Comparison of ENCODE assay signal across 20 cellular contexts in the genomic region with DNA sequence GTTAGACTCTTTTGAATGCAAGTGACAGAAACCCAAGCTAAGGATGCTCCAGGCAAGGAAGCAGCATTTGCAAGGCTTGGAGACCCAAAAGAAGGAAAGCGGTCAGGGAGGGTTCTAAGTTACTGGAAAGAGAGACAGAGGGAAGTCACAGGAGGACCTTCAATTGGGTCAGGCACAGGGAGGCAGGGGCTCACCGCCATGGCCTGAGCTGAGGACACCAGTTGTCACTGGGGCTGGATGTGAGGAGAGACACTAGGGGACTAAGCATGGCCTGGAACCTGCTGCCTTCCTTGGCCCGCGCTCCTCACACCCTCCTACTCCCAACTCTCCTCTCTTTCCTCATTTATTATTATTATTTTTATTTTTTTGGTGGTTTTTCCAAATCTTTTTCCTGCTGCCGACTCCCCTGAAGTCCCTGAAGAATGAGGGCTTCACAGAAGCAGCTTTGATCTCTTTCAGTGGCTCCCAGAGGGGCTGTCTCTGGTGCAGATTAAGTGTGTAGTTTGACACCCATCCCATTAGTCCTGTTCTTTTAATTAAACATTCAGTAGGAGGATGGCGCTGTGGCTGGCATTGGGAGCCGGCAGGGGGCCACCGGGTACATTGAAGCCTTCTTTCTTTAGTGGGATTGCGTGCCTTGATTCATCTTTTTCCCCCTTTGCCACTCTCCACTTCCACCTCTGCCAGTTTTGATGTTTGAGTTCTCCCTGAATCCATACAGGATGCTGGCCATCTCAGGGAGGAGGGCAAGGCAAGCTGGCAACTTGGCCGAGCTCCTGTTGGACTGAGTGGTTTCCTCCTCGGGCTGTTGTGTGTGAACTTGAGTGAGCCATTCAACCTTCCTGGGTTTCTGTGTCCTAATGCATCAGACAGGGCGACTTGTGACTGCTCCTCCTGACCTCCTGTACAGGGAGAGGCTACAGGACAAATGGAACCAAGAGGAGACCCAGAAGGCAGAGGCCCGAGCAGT. TPM values are rescaled to one million over a fixed set of nuclear protein-coding genes. Genes with fewer than 3 reads are reported as not detected.
DNase-seq lines count a peak whose midpoint lies in the region; ATAC-seq and TF ChIP-seq lines count a peak whose summit lies in the region.
"Had no signal": no experiment of that assay in that cellular context is flagged by ENCODE, and none has a peak within 500 bp of the region (broad histone marks: within the 10 kb centered on the region; RNA-seq: fewer than 3 reads in every experiment).

No MANE protein-coding gene starts in this region.

- peak overlapping the region in 1 of 4 donors; percentile 22 for H3K4me3 Mint-ChIP-seq in CD4-positive, CD25-positive, alpha-beta regulatory T cell
- H3K4me3 Mint-ChIP-seq in naive B cell: no peak overlapping the region
- H3K4me3 Mint-ChIP-seq: activated CD4-positive, alpha-beta memory T cell treated with anti-CD3 and anti-CD28 coated beads, Interleukin-2, amount 10 ng/mL, durations not matched to agents 7 days and 5 days; activated naive CD8-positive, alpha-beta T cell treated with anti-CD3 and anti-CD28 coated beads, Interleukin-2, amount 10 ng/mL, durations not matched to agents 7 days and 5 days; activated T-cell treated with anti-CD3 and anti-CD28 coated beads, Interleukin-2, amount 50 U/mL, for 4 hours; effector memory CD8-positive, alpha-beta T cell; neural crest cell had no signal

- H3K9me3 Mint-ChIP-seq in CD4-positive, CD25-positive, alpha-beta regulatory T cell: no peaks in the 10 kb centered on the region
- H3K9me3 Mint-ChIP-seq in naive B cell: no peaks in the 10 kb centered on the region
- H3K9me3 Mint-ChIP-seq: activated CD4-positive, alpha-beta memory T cell treated with anti-CD3 and anti-CD28 coated beads, Interleukin-2, amount 10 ng/mL, durations not matched to agents 7 days and 5 days; activated naive CD8-positive, alpha-beta T cell treated with anti-CD3 and anti-CD28 coated beads, Interleukin-2, amount 10 ng/mL, durations not matched to agents 7 days and 5 days; activated T-cell treated with anti-CD3 and anti-CD28 coated beads, Interleukin-2, amount 50 U/mL, for 4 hours; effector memory CD8-positive, alpha-beta T cell; neural crest cell had no signal

- H3K4me3 ChIP-seq in CD4-positive, CD25-positive, alpha-beta regulatory T cell (ENCODE audit: low read depth, low read length): no peak overlapping the region
- H3K4me3 ChIP-seq in astrocyte of the cerebellum (ENCODE audit: low read depth, low read length) (no peak overlapping the region), sigmoid colon (no peak overlapping the region)
- H3K4me3 ChIP-seq: esophagus squamous epithelium, prostate gland, thyroid gland had no signal

- in situ Hi-C loops in G401 (cut with HindIII; ENCODE audit: low sequenced_read_pairs): no loop called here
- in situ Hi-C loops in astrocyte of the cerebellum (cut with HindIII; ENCODE audit: low sequenced_read_pairs): no loop called here

- TF ChIP-seq POLR2A in sigmoid colon (IDR thresholded peaks at IDR 0.05): no peak

- no peak for TF ChIP-seq EP300 in sigmoid colon (IDR thresholded peaks at IDR 0.05)

- H3K9me3 ChIP-seq in CD4-positive, CD25-positive, alpha-beta regulatory T cell (ENCODE audit: control insufficient read depth in 2 of 2, low read length in 2 of 2): no peaks in the 10 kb centered on the region
- no peaks in the 10 kb centered on the region for H3K9me3 ChIP-seq in sigmoid colon
- H3K9me3 ChIP-seq: esophagus squamous epithelium, prostate gland, thyroid gland had no signal

- peaks cover 7 to 37% (median 20%) of the 10 kb centered on the region in 4 donors for H3K4me1 Mint-ChIP-seq in CD4-positive, CD25-positive, alpha-beta regulatory T cell
- peaks cover 22 to 43% (median 38%) of the 10 kb centered on the region in 3 donors for H3K4me1 Mint-ChIP-seq in naive B cell

- H3K27ac Mint-ChIP-seq in CD4-positive, CD25-positive, alpha-beta regulatory T cell: peak overlapping the region in 2 of 3 donors; percentile 65 to 82
- peak overlapping the region; percentile 28 to 97 (median 88) for H3K27ac Mint-ChIP-seq in naive B cell
- H3K27ac Mint-ChIP-seq: activated CD4-positive, alpha-beta memory T cell treated with anti-CD3 and anti-CD28 coated beads, Interleukin-2, amount 10 ng/mL, durations not matched to agents 7 days and 5 days had no signal

- no peak overlapping the region for H3K27ac ChIP-seq in CD4-positive, CD25-positive, alpha-beta regulatory T cell (ENCODE audit: insufficient read depth, low read length, poor library complexity, severe bottlenecking)
- no peak overlapping the region for H3K27ac ChIP-seq in sigmoid colon
- H3K27ac ChIP-seq: prostate gland had no signal

- peaks cover 24% of the 10 kb centered on the region for H3K36me3 ChIP-seq in CD4-positive, CD25-positive, alpha-beta regulatory T cell (ENCODE audit: control insufficient read depth, insufficient read depth, low read length)
- no peaks in the 10 kb centered on the region for H3K36me3 ChIP-seq in sigmoid colon
- H3K36me3 ChIP-seq: prostate gland, thyroid gland had no signal

- no peaks in the 10 kb centered on the region for H3K27me3 ChIP-seq in CD4-positive, CD25-positive, alpha-beta regulatory T cell (ENCODE audit: control insufficient read depth, insufficient read depth, low read length)
- no peaks in the 10 kb centered on the region for H3K27me3 ChIP-seq in sigmoid colon
- H3K27me3 ChIP-seq: esophagus squamous epithelium, thyroid gland had no signal

- H3K27me3 Mint-ChIP-seq in CD4-positive, CD25-positive, alpha-beta regulatory T cell: no peaks in the 10 kb centered on the region
- H3K27me3 Mint-ChIP-seq in naive B cell: no peaks in the 10 kb centered on the region
- H3K27me3 Mint-ChIP-seq: activated CD4-positive, alpha-beta memory T cell treated with anti-CD3 and anti-CD28 coated beads, Interleukin-2, amount 10 ng/mL, durations not matched to agents 7 days and 5 days; activated naive CD8-positive, alpha-beta T cell treated with anti-CD3 and anti-CD28 coated beads, Interleukin-2, amount 10 ng/mL, durations not matched to agents 7 days and 5 days; effector memory CD8-positive, alpha-beta T cell had no signal

- H3K36me3 Mint-ChIP-seq in CD4-positive, CD25-positive, alpha-beta regulatory T cell: peaks cover 25% of the 10 kb centered on the region
- peaks cover 12 to 16% of the 10 kb centered on the region in 2 donors for H3K36me3 Mint-ChIP-seq in naive B cell

- H3K4me1 ChIP-seq in CD4-positive, CD25-positive, alpha-beta regulatory T cell (ENCODE audit: control insufficient read depth, insufficient read depth, low read length, poor library complexity, severe bottlenecking): peaks cover 21% of the 10 kb centered on the region
- H3K4me1 ChIP-seq in sigmoid colon: peaks cover 0 to 4% (median 0%) of the 10 kb centered on the region in 4 donors
- H3K4me1 ChIP-seq: prostate gland had no signal

- peak; percentile 2 for TF ChIP-seq CTCF in astrocyte of the cerebellum (IDR thresholded peaks at IDR 0.05; ENCODE audit: low read depth, low read length, missing control alignments)
- no peak for TF ChIP-seq CTCF in sigmoid colon (IDR thresholded peaks at IDR 0.05)

- ATAC-seq in CD4-positive, CD25-positive, alpha-beta regulatory T cell (ENCODE audit: low read depth in 2 of 2): no peak
- no peak for ATAC-seq in naive B cell (ENCODE audit: low read depth in 2 of 2)
- ATAC-seq: activated T-cell treated with anti-CD3 and anti-CD28 coated beads, Interleukin-2, amount 50 U/mL, for 4 hours; effector memory CD8-positive, alpha-beta T cell; left lobe of liver had no signal

- intact Hi-C loops in sigmoid colon (cut with DNase I): no loop called here

- DNase-seq in CD4-positive, CD25-positive, alpha-beta regulatory T cell: no peak
- DNase-seq in G401 (ENCODE audit: low spot score) (peak; percentile 80), astrocyte of the cerebellum (ENCODE audit: low read depth) (no peak), naive B cell (no peak), HT-29 (ENCODE audit: low spot score) (no peak), sigmoid colon (no peak)
- no peak for DNase-seq in activated T-cell treated with anti-CD3 and anti-CD28 coated beads, Interleukin-2, amount 50 U/mL, for 48 hours
- DNase-seq: activated CD4-positive, alpha-beta memory T cell treated with anti-CD3 and anti-CD28 coated beads, Interleukin-2, amount 10 ng/mL, durations not matched to agents 7 days and 5 days; activated naive CD8-positive, alpha-beta T cell treated with anti-CD3 and anti-CD28 coated beads, Interleukin-2, amount 10 ng/mL, durations not matched to agents 7 days and 5 days; activated T-cell treated with anti-CD3 and anti-CD28 coated beads, Interleukin-2, amount 50 U/mL, for 4 hours; effector memory CD8-positive, alpha-beta T cell; esophagus squamous epithelium; midbrain; NCI-H146; NCI-H748 treated with DMSO at 0.1 percent for 48 hours; stimulated activated naive CD4-positive, alpha-beta T cell; thyroid gland had no signal

- WGBS in sigmoid colon, 2 donors: 92% methylated on average over 13 of the region's 13 CpGs

RNA-seq across cellular contexts. Expression of a gene that starts 59.3 kb away (rescaled TPM):
- 263 TPM for total RNA-seq in CD4-positive, CD25-positive, alpha-beta regulatory T cell
- polyA plus RNA-seq in CD4-positive, CD25-positive, alpha-beta regulatory T cell: 10 to 100 TPM; 10.0 to 20.0 (median 11.3) TPM
- total RNA-seq in G401 (2014; rRNA removed; shearing (Covaris generic)): 6.1 and 7.7 TPM in 2 replicates
- polyA plus RNA-seq in naive B cell (ENCODE audit: low read depth in 6 of 6): 10 to 100 TPM; 12.6 to 50.8 (median 28.2) TPM
- 18.5 and 19.4 TPM in 2 replicates for total RNA-seq in HT-29 (2014; rRNA removed; shearing (Covaris generic))
- 10 to 100 TPM; 48.2 to 82.0 (median 53.1) TPM for total RNA-seq in sigmoid colon
- polyA plus RNA-seq in sigmoid colon: 10 to 100 TPM in 1 of 3 donors, 1 to 10 TPM in 2; 1.2 to 14.9 (median 1.8) TPM
